Comparison of ENCODE assay signal across 28 cellular contexts in genomic region chr17:55063857-55064485, GRCh38.
"Had no signal": no experiment of that assay in that cellular context is flagged by ENCODE, and none has a peak within 500 bp of the region (broad histone marks: within the 10 kb centered on the region; RNA-seq: fewer than 3 reads in every experiment).

No MANE protein-coding gene starts in this region.

- H3K27ac ChIP-seq: breast epithelium, colonic mucosa, dorsolateral prefrontal cortex, esophagus muscularis mucosa, ovary, prostate gland, spleen, thoracic aorta, vagina had no signal

- H3K9me3 Mint-ChIP-seq: activated B cell treated with CpG ODN at 0.5 μM for 24 hours; activated naive CD4-positive, alpha-beta T cell treated with anti-CD3 and anti-CD28 coated beads for 36 hours; activated naive CD8-positive, alpha-beta T cell treated with anti-CD3 and anti-CD28 coated beads, Interleukin-2, amount 10 ng/mL, durations not matched to agents 7 days and 5 days; activated T-cell treated with anti-CD3 and anti-CD28 coated beads, Interleukin-2, amount 50 U/mL, for 24 hours; mesothelial cell of epicardium; natural killer cell treated with Interleukin-12 subunit alpha and Interleukin-12 subunit beta and Interleukin-15 and Interleukin-18, amount 100 ng/mL, for 72 hours; type B pancreatic cell had no signal

- H3K9me3 ChIP-seq: breast epithelium, colonic mucosa, esophagus muscularis mucosa, ovary, prostate gland, spleen, thoracic aorta, vagina had no signal

- H3K27me3 Mint-ChIP-seq: activated B cell treated with CpG ODN at 0.5 μM for 24 hours; activated CD4-positive, alpha-beta T cell treated with anti-CD3 and anti-CD28 coated beads for 36 hours; activated naive CD8-positive, alpha-beta T cell treated with anti-CD3 and anti-CD28 coated beads, Interleukin-2, amount 10 ng/mL, durations not matched to agents 7 days and 5 days; activated T-cell treated with anti-CD3 and anti-CD28 coated beads, Interleukin-2, amount 50 U/mL, for 24 hours; type B pancreatic cell had no signal

- H3K4me1 ChIP-seq: breast epithelium, colonic mucosa, esophagus muscularis mucosa, prostate gland, spleen, vagina had no signal

- H3K4me1 Mint-ChIP-seq: activated B cell treated with CpG ODN at 0.5 μM for 24 hours had no signal

- DNase-seq: activated B cell treated with CpG ODN at 0.5 μM for 24 hours; activated CD4-positive, alpha-beta T cell treated with anti-CD3 and anti-CD28 coated beads for 36 hours; activated CD4-positive, alpha-beta T cell treated with anti-CD3 and anti-CD28 coated beads, Interleukin-2, amount 50 U/mL, for 4 hours; activated CD8-positive, alpha-beta memory T cell treated with anti-CD3 and anti-CD28 coated beads for 24 hours; activated CD8-positive, alpha-beta memory T cell treated with anti-CD3 and anti-CD28 coated beads, Interleukin-2, amount 50 U/mL, for 4 hours; activated naive CD4-positive, alpha-beta T cell treated with anti-CD3 and anti-CD28 coated beads for 36 hours; activated naive CD8-positive, alpha-beta T cell treated with anti-CD3 and anti-CD28 coated beads, Interleukin-2, amount 10 ng/mL, durations not matched to agents 7 days and 5 days; activated T-cell treated with anti-CD3 and anti-CD28 coated beads, Interleukin-2, amount 50 U/mL, for 24 hours; amniotic stem cell; colonic mucosa; dorsolateral prefrontal cortex; glutamatergic neuron; hippocampal formation; kidney glomerular epithelial cell; left ventricle myocardium superior; mammary epithelial cell; ovary; spleen; stimulated activated CD4-positive, alpha-beta T cell treated with anti-CD3 and anti-CD28 coated beads, Interleukin-4, amount 100 ng/mL, for 1 hour; stimulated activated naive CD4-positive, alpha-beta T cell treated with Interleukin-2 at 50 U/mL for 16 hours had no signal

- H3K27me3 ChIP-seq: breast epithelium, colonic mucosa, dorsolateral prefrontal cortex, esophagus muscularis mucosa, ovary, spleen, vagina had no signal

- H3K4me3 Mint-ChIP-seq: activated B cell treated with CpG ODN at 0.5 μM for 24 hours; activated CD4-positive, alpha-beta T cell treated with anti-CD3 and anti-CD28 coated beads for 36 hours; activated naive CD4-positive, alpha-beta T cell treated with anti-CD3 and anti-CD28 coated beads for 36 hours; activated naive CD8-positive, alpha-beta T cell treated with anti-CD3 and anti-CD28 coated beads, Interleukin-2, amount 10 ng/mL, durations not matched to agents 7 days and 5 days; activated T-cell treated with anti-CD3 and anti-CD28 coated beads, Interleukin-2, amount 50 U/mL, for 24 hours; mesothelial cell of epicardium; natural killer cell treated with Interleukin-12 subunit alpha and Interleukin-12 subunit beta and Interleukin-15 and Interleukin-18, amount 100 ng/mL, for 72 hours; type B pancreatic cell had no signal

- ATAC-seq: activated CD4-positive, alpha-beta T cell treated with anti-CD3 and anti-CD28 coated beads for 36 hours; left ventricle myocardium superior; natural killer cell treated with Interleukin-12 subunit alpha and Interleukin-12 subunit beta and Interleukin-15 and Interleukin-18, amount 100 ng/mL, for 72 hours had no signal

- H3K36me3 ChIP-seq: breast epithelium, colonic mucosa, esophagus muscularis mucosa, ovary, prostate gland, spleen, thoracic aorta, vagina had no signal

- H3K27ac Mint-ChIP-seq: activated B cell treated with CpG ODN at 0.5 μM for 24 hours; activated CD4-positive, alpha-beta T cell treated with anti-CD3 and anti-CD28 coated beads for 36 hours; activated naive CD4-positive, alpha-beta T cell treated with anti-CD3 and anti-CD28 coated beads for 36 hours; activated naive CD8-positive, alpha-beta T cell treated with anti-CD3 and anti-CD28 coated beads, Interleukin-2, amount 10 ng/mL, durations not matched to agents 7 days and 5 days; activated T-cell treated with anti-CD3 and anti-CD28 coated beads, Interleukin-2, amount 50 U/mL, for 24 hours; mesothelial cell of epicardium; natural killer cell treated with Interleukin-12 subunit alpha and Interleukin-12 subunit beta and Interleukin-15 and Interleukin-18, amount 100 ng/mL, for 72 hours; type B pancreatic cell had no signal

- H3K4me3 ChIP-seq: breast epithelium, colonic mucosa, dorsolateral prefrontal cortex, esophagus muscularis mucosa, ovary, prostate gland, spleen, thoracic aorta, vagina had no signal

- H3K36me3 Mint-ChIP-seq: activated naive CD8-positive, alpha-beta T cell treated with anti-CD3 and anti-CD28 coated beads, Interleukin-2, amount 10 ng/mL, durations not matched to agents 7 days and 5 days; mesothelial cell of epicardium; natural killer cell treated with Interleukin-12 subunit alpha and Interleukin-12 subunit beta and Interleukin-15 and Interleukin-18, amount 100 ng/mL, for 72 hours; type B pancreatic cell had no signal
